ENCODE assay signal across 15 cellular contexts in genomic region chr20:25191689-25192088, GRCh38.
"Had no signal": no experiment of that assay in that cellular context is flagged by ENCODE, and none has a peak within 500 bp of the region (broad histone marks: within the 10 kb centered on the region; RNA-seq: fewer than 3 reads in every experiment).

No MANE protein-coding gene starts in this region.

- H3K9me3 ChIP-seq: ovary, sigmoid colon, thoracic aorta, upper lobe of right lung had no signal

- H3K36me3 ChIP-seq: ovary, sigmoid colon, stomach, thoracic aorta, upper lobe of right lung had no signal

- H3K27me3 ChIP-seq: ovary, sigmoid colon had no signal

- H3K4me1 ChIP-seq: foreskin keratinocyte had no signal

- ATAC-seq: activated T-cell treated with anti-CD3 and anti-CD28 coated beads, Interleukin-2, amount 50 U/mL, for 72 hours; foreskin keratinocyte; naive thymus-derived CD4-positive, alpha-beta T cell; stimulated activated effector memory CD8-positive, alpha-beta T cell treated with anti-CD3 and anti-CD28 coated beads, Interleukin-12 subunit alpha, Interleukin-12 subunit beta, amount 100 ng/mL, for 72 hours; upper lobe of right lung had no signal

- H3K27ac ChIP-seq: epithelial cell of prostate, foreskin keratinocyte, sigmoid colon, stomach, thoracic aorta, upper lobe of right lung had no signal

- H3K4me3 ChIP-seq: ovary, sigmoid colon, stomach, thoracic aorta, upper lobe of right lung had no signal

- DNase-seq: activated CD4-positive, alpha-beta T cell treated with anti-CD3 and anti-CD28 coated beads, Interleukin-2, amount 50 U/mL, for 4 hours; activated effector memory CD4-positive, alpha-beta T cell treated with anti-CD3 and anti-CD28 coated beads, Interleukin-2, amount 50 U/mL, for 16 hours; activated naive CD4-positive, alpha-beta T cell treated with anti-CD3 and anti-CD28 coated beads, Interleukin-2, amount 50 U/mL, for 16 hours; activated T-cell treated with anti-CD3 and anti-CD28 coated beads, Interleukin-2, amount 50 U/mL, for 72 hours; foreskin keratinocyte; kidney; naive thymus-derived CD4-positive, alpha-beta T cell; sigmoid colon; stimulated activated CD4-positive, alpha-beta T cell treated with anti-CD3 and anti-CD28 coated beads, Interleukin-4, amount 100 ng/mL, for 24 hours; upper lobe of right lung had no signal
